In genomic region chr4:152585036-152585439, GRCh38 we compare ENCODE assay signal across 10 cellular contexts. TPM values are rescaled to one million over a fixed set of nuclear protein-coding genes. Genes with fewer than 3 reads are reported as not detected.
DNase-seq lines count a peak whose midpoint lies in the region; ATAC-seq and TF ChIP-seq lines count a peak whose summit lies in the region.
"Had no signal": no experiment of that assay in that cellular context is flagged by ENCODE, and none has a peak within 500 bp of the region (broad histone marks: within the 10 kb centered on the region; RNA-seq: fewer than 3 reads in every experiment).

No MANE protein-coding gene starts in this region.

- H3K9me3 ChIP-seq in HCT116 (ENCODE audit: control insufficient read depth in 1 of 2, insufficient read depth in 1 of 2, low read depth in 1 of 2, low read length in 2 of 2) (no peaks in the 10 kb centered on the region), muscle layer of duodenum (ENCODE audit: control insufficient read depth in 1 of 2, low read length in 2 of 2) (no peaks in the 10 kb centered on the region), GM23248 (ENCODE audit: low read depth) (no peaks in the 10 kb centered on the region)

- peaks cover 4% of the 10 kb centered on the region for H3K9me3 Mint-ChIP-seq in T-helper 1 cell treated with Interleukin-12 subunit alpha and Interleukin-12 subunit beta and Interleukin-4 antibody, amounts not matched to agents 30 μg/mL and 1 μg/mL, for 36 hours

- TF ChIP-seq RAD21 in HCT116 (IDR thresholded peaks at IDR 0.05; ENCODE audit: low read depth) = no peak

- ATAC-seq in GM18511 (IDR thresholded peaks at IDR 0.05; ENCODE audit: unreplicated experiment) (peak; percentile 51), HCT116 (no peak), GM21576 (IDR thresholded peaks at IDR 0.05; ENCODE audit: unreplicated experiment) (no peak)

- H2AFZ ChIP-seq in HCT116 (ENCODE audit: low read depth, low read length, poor library complexity, severe bottlenecking) (peak overlapping the region; percentile 25), GM23248 (no peak overlapping the region)

- peaks cover 1% of the 10 kb centered on the region for H3K36me3 Mint-ChIP-seq in T-helper 1 cell treated with Interleukin-12 subunit alpha and Interleukin-12 subunit beta and Interleukin-4 antibody, amounts not matched to agents 30 μg/mL and 1 μg/mL, for 36 hours (ENCODE audit: low read depth)

- no peaks in the 10 kb centered on the region for H3K79me2 ChIP-seq in HCT116 (ENCODE audit: insufficient read depth, low read length)
- H3K79me2 ChIP-seq in GM23248 (ENCODE audit: insufficient read depth) = no peaks in the 10 kb centered on the region

- CTCF ChIA-PET in HCT116 (lab: Charles Lee) = no interaction called here

- H3K27me3 ChIP-seq in HCT116 (ENCODE audit: insufficient read depth, low read length) (no peaks in the 10 kb centered on the region), muscle layer of duodenum (ENCODE audit: low read depth, low read length) (no peaks in the 10 kb centered on the region), GM23248 (replicated peaks; ENCODE audit: insufficient read depth) (no peaks in the 10 kb centered on the region)

- no peaks in the 10 kb centered on the region for H3K36me3 ChIP-seq in HCT116 (ENCODE audit: control insufficient read depth in 1 of 2, insufficient read depth in 2 of 2, low read length in 2 of 2)
- H3K36me3 ChIP-seq in muscle layer of duodenum (ENCODE audit: control insufficient read depth in 1 of 2, insufficient read depth in 2 of 2, low read length in 2 of 2) = no peaks in the 10 kb centered on the region
- H3K36me3 ChIP-seq in GM23248 (ENCODE audit: low read depth) = no peaks in the 10 kb centered on the region

- H4K20me1 ChIP-seq in HCT116 (ENCODE audit: insufficient read depth) (no peaks in the 10 kb centered on the region), GM23248 (ENCODE audit: insufficient read depth) (no peaks in the 10 kb centered on the region)

- H3K27ac ChIP-seq in HCT116 (ENCODE audit: low read depth, low read length) (no peak overlapping the region), muscle layer of duodenum (ENCODE audit: low read length) (peak overlapping the region; percentile 48), GM23248 (no peak overlapping the region)

- peaks cover 16% of the 10 kb centered on the region for H3K27me3 Mint-ChIP-seq in T-helper 1 cell treated with Interleukin-12 subunit alpha and Interleukin-12 subunit beta and Interleukin-4 antibody, amounts not matched to agents 30 μg/mL and 1 μg/mL, for 36 hours (ENCODE audit: low read depth)

- POLR2A ChIA-PET in HCT116 (lab: Charles Lee) = no interaction called here

- in situ Hi-C loops in GM23248 (cut with MboI) = no loop called here

- no peak for TF ChIP-seq POLR2A in HCT116 (IDR thresholded peaks at IDR 0.05; ENCODE audit: borderline replicate concordance, extremely low read depth, insufficient read depth, insufficient read length)

- BruUV-seq in HCT116 (replicated peaks; lab: Mats Ljungman, UMichigan) = no TSS peak

- TF ChIP-seq CTCF in HCT116 (IDR thresholded peaks at IDR 0.05 in 2 of 3, conservative IDR thresholded peaks at IDR 0.05 in 1 of 3; ENCODE audit: borderline replicate concordance in 1 of 3, insufficient read depth in 1 of 3, low read depth in 2 of 3, low read length in 2 of 3) = no peak

- H3K4me2 ChIP-seq in HCT116 (ENCODE audit: low read length) (no peak overlapping the region), GM23248 (ENCODE audit: unreplicated experiment) (no peak overlapping the region)

- WGBS in GM23248 (ENCODE audit: low coverage in 1 of 2, low lambda C conversion rate in 2 of 2, missing lambda C conversion rate in 2 of 2), 2 experiments = 73 to 79% methylated on average over 7 of the region's 7 CpGs

- peaks cover 5% of the 10 kb centered on the region for H3K4me1 Mint-ChIP-seq in T-helper 1 cell treated with Interleukin-12 subunit alpha and Interleukin-12 subunit beta and Interleukin-4 antibody, amounts not matched to agents 30 μg/mL and 1 μg/mL, for 36 hours (ENCODE audit: low read depth)

- peak overlapping the region; percentile 33 for H3K4me3 Mint-ChIP-seq in T-helper 1 cell treated with Interleukin-12 subunit alpha and Interleukin-12 subunit beta and Interleukin-4 antibody, amounts not matched to agents 30 μg/mL and 1 μg/mL, for 36 hours

- DNase-seq in HCT116 (ENCODE audit: low read depth, low spot score) (no peak), GM23248 (no peak), foreskin melanocyte (no peak), iPS-NIHi7 (ENCODE audit: extremely low spot score) (no peak)
- DNase-seq: activated CD8-positive, alpha-beta memory T cell treated with anti-CD3 and anti-CD28 coated beads for 24 hours; NCI-H748 treated with DMSO at 0.1 percent for 48 hours had no signal

- intact Hi-C loops in HCT116 (cut with micrococcal nuclease) = no loop called here

- peak overlapping the region; percentile 80 for H3K27ac Mint-ChIP-seq in T-helper 1 cell treated with Interleukin-12 subunit alpha and Interleukin-12 subunit beta and Interleukin-4 antibody, amounts not matched to agents 30 μg/mL and 1 μg/mL, for 36 hours

- H3K4me1 ChIP-seq in HCT116 (ENCODE audit: control insufficient read depth in 1 of 2, insufficient read depth in 2 of 2, low read length in 2 of 2) (no peaks in the 10 kb centered on the region), muscle layer of duodenum (ENCODE audit: control insufficient read depth in 1 of 2, insufficient read depth in 2 of 2, low read length in 2 of 2) (no peaks in the 10 kb centered on the region), GM23248 (ENCODE audit: insufficient read depth) (peaks cover 9% of the 10 kb centered on the region)

- H3F3A ChIP-seq in GM23248 (ENCODE audit: insufficient read depth) = peaks cover 10% of the 10 kb centered on the region

- no peaks in the 10 kb centered on the region for H3K9me2 ChIP-seq in HCT116 (ENCODE audit: insufficient read depth)
- H3K9me2 ChIP-seq in GM23248 (ENCODE audit: insufficient read depth) = no peaks in the 10 kb centered on the region

- no peak overlapping the region for H3K9ac ChIP-seq in HCT116 (ENCODE audit: low read length)
- H3K9ac ChIP-seq in GM23248 = no peak overlapping the region

- RAD21 ChIA-PET in HCT116 (lab: Charles Lee; ENCODE audit: low non-redundant PET in 1 of 2, low total read pairs in 2 of 2, uncharacterized antibody in 2 of 2, unreplicated experiment in 2 of 2) = no interaction called here

- H3K4me3 ChIP-seq in HCT116 (replicated peaks in 1 of 2; ENCODE audit: low read depth in 1 of 2, low read length in 2 of 2) = no peak overlapping the region
- peak overlapping the region in 1 of 2 donors; percentile 0 for H3K4me3 ChIP-seq in muscle layer of duodenum (ENCODE audit: low read depth in 1 of 2, low read length in 2 of 2)
- no peak overlapping the region for H3K4me3 ChIP-seq in GM23248

TF ChIP-seq in HCT116, 20 proteins besides CTCF, POLR2A, EP300 and RAD21 (continues in another document):
- TF ChIP-seq SP1 (IDR thresholded peaks at IDR 0.05; ENCODE audit: low read depth) (no peak), REST (IDR thresholded peaks at IDR 0.05; ENCODE audit: low read depth) (no peak), ZFX (IDR thresholded peaks at IDR 0.05) (no peak), MAX (IDR thresholded peaks at IDR 0.05) (no peak), SRF (IDR thresholded peaks at IDR 0.05; ENCODE audit: low read depth) (no peak), CEBPB (IDR thresholded peaks at IDR 0.05; ENCODE audit: low read depth) (no peak), EZH2 (IDR thresholded peaks at IDR 0.05) (no peak), CBX3 (IDR thresholded peaks at IDR 0.05; ENCODE audit: low read depth) (no peak)

RNA-seq across cellular contexts. Expression of gene FBXW7, which starts 49.1 kb away (rescaled TPM):
- total RNA-seq in HCT116 (2021; ENCODE audit: unreplicated experiment) = 23.0 TPM
- 12.4 and 15.1 TPM in 2 replicates for polyA plus RNA-seq in HCT116 (2012)
- total RNA-seq in GM23248 (2014; rRNA removed; shearing (Covaris generic)) = 29.0 and 30.7 TPM in 2 replicates
- polyA plus RNA-seq in GM23248 (2016; fragmentation: Nextera tagmentation; extraction: Ambion mirVana) = 6.5 and 8.8 TPM in 2 replicates
